ENCODE assay signal across 23 cellular contexts in the genomic region with DNA sequence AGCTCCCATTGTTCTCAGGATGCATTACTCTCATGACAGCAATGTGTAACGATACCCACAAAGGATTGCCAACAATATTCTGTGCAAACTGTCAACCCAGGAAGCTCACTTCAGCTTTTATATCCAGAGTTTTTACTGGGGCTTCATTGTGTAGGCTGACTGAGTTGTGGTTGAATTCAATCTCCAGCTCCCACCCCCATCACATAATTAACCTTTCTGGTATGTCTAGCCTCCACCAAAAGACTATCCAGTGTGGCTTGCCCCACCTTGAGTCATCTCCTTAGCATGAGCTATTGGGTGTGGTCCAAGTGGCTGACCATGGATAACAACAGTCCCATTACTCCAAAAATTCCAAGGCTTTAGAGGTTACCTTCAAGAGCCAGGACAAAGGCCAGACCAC. TPM values are rescaled to one million over a fixed set of nuclear protein-coding genes. Genes with fewer than 3 reads are reported as not detected.
DNase-seq lines count a peak whose midpoint lies in the region; ATAC-seq and TF ChIP-seq lines count a peak whose summit lies in the region.
"Had no signal": no experiment of that assay in that cellular context is flagged by ENCODE, and none has a peak within 500 bp of the region (broad histone marks: within the 10 kb centered on the region; RNA-seq: fewer than 3 reads in every experiment).

No MANE protein-coding gene starts in this region.

- no peak overlapping the region for H3K4me3 ChIP-seq in PC-9
- H3K4me3 ChIP-seq in cardiac fibroblast (replicated peaks in 1 of 2; ENCODE audit: low read depth in 2 of 2, low read length in 2 of 2), result no peak overlapping the region
- H3K4me3 ChIP-seq: mucosa of descending colon, Peyer's patch, suprapubic skin had no signal

- no peaks in the 10 kb centered on the region for H3F3A ChIP-seq in PC-9 (ENCODE audit: insufficient read depth, low read depth)

- H4K20me1 ChIP-seq in PC-9 (ENCODE audit: insufficient read depth), result no peaks in the 10 kb centered on the region

- no peak overlapping the region for H3K27ac ChIP-seq in PC-9
- H3K27ac ChIP-seq: Peyer's patch, suprapubic skin had no signal

- intact Hi-C loops in PC-9 (cut with micrococcal nuclease; ENCODE audit: unreplicated experiment) (no loop called here), Right ventricle myocardium superior (cut with DNase I) (no loop called here)

- no peak overlapping the region for H2AFZ ChIP-seq in PC-9

- peak; percentile 31 for DNase-seq in GM03348 (ENCODE audit: low spot score)
- DNase-seq in PC-9, result peak; percentile 20 to 58
- DNase-seq in cardiac fibroblast (ENCODE audit: low read depth in 2 of 2), result peak; percentile 5 to 62
- DNase-seq in myocyte (ENCODE audit: low read depth), result peak; percentile 60
- DNase-seq in Right ventricle myocardium superior, result no peak
- no peak for DNase-seq in activated T-cell treated with anti-CD3 and anti-CD28 coated beads for 4 hours
- no peak for DNase-seq in HT-29 (ENCODE audit: low spot score)
- DNase-seq: activated CD4-positive, CD25-positive, alpha-beta regulatory T cell; amniotic stem cell; Calu3; cortex of kidney; erythroblast; GDM1; left cardiac atrium; mucosa of descending colon; NCI-H2029 treated with DMSO at 0.1 percent for 48 hours; NCI-H69; Peyer's patch; stimulated activated CD4-positive, alpha-beta T cell treated with anti-CD3 and anti-CD28 coated beads, Interleukin-4, amount 100 ng/mL, for 24 hours; stimulated activated CD8-positive, alpha-beta memory T cell treated with anti-CD3 and anti-CD28 coated beads, Interleukin-4, amount 100 ng/mL, for 48 hours; T-helper 2 cell had no signal

- CTCF ChIA-PET in PC-9 (lab: Charles Lee), result no interaction called here

- TF ChIP-seq CTCF in PC-9 (conservative IDR thresholded peaks at IDR 0.05), result no peak
- no peak for TF ChIP-seq CTCF in cardiac fibroblast (IDR thresholded peaks at IDR 0.05; ENCODE audit: low read depth, low read length)

- H3K4me2 ChIP-seq in PC-9, result no peak overlapping the region

- H3K79me2 ChIP-seq in PC-9 (ENCODE audit: low read depth), result no peaks in the 10 kb centered on the region

- H3K9me2 ChIP-seq in PC-9 (ENCODE audit: insufficient read depth), result no peaks in the 10 kb centered on the region

- no peaks in the 10 kb centered on the region for H3K27me3 ChIP-seq in PC-9 (ENCODE audit: insufficient read depth, low read depth)
- H3K27me3 ChIP-seq: Peyer's patch, suprapubic skin had no signal

- no TSS peak for BruUV-seq in PC-9 (replicated peaks; lab: Mats Ljungman, UMichigan)

- H3K4me1 ChIP-seq in PC-9 (replicated peaks; ENCODE audit: insufficient read depth), result peaks cover 7% of the 10 kb centered on the region; the same call in 1 of the 2 replicates
- H3K4me1 ChIP-seq: Peyer's patch, suprapubic skin had no signal

- no peaks in the 10 kb centered on the region for H3K36me3 ChIP-seq in PC-9 (ENCODE audit: low read depth)
- H3K36me3 ChIP-seq: Peyer's patch, suprapubic skin had no signal

- ATAC-seq in Right ventricle myocardium superior (ENCODE audit: poor library complexity), result no peak
- no peak for ATAC-seq in GM21528 (IDR thresholded peaks at IDR 0.05; ENCODE audit: low FRiP score, unreplicated experiment)
- ATAC-seq: left cardiac atrium, mucosa of descending colon had no signal

- POLR2A ChIA-PET in PC-9 (lab: Charles Lee; ENCODE audit: unreplicated experiment), result interaction anchor here (0.5 to 0.6 kb wide), 3 partner anchors 12 to 116 kb away, joined by 3 to 8 read pairs (median 6); no protein-coding TSS in a partner anchor

- no peaks in the 10 kb centered on the region for H3K9me3 ChIP-seq in PC-9 (ENCODE audit: insufficient read depth, low read depth)
- H3K9me3 ChIP-seq: mucosa of descending colon, Peyer's patch, suprapubic skin had no signal

RNA-seq across cellular contexts. Expression of gene TAB3, which starts 17.7 kb away (rescaled TPM):
- total RNA-seq in PC-9 (2021) (46.7 and 50.8 TPM in 2 replicates), myocyte (26.4 and 27.2 TPM in 2 replicates), Right ventricle myocardium superior (12.3 TPM)
- polyA plus RNA-seq in myocyte (2012), result 5.9 TPM
- 4.4 and 5.7 TPM in 2 replicates for total RNA-seq in HT-29 (2014; rRNA removed; shearing (Covaris generic))

Comparison
In these comparisons a context has a peak if more than half of its experiments do, and no peak if none do; other contexts are left out.
1. DNase-seq: peak in GM03348 (single experiment), PC-9 (2 of 2), cardiac fibroblast (2 of 2) and myocyte (single experiment); none in Right ventricle myocardium superior (single experiment), activated T-cell treated with anti-CD3 and anti-CD28 coated beads for 4 hours (single experiment) and HT-29 (single experiment).